ENCODE assay signal across 24 cellular contexts in genomic region chr22:24072361-24072760, GRCh38.
"Had no signal": no experiment of that assay in that cellular context is flagged by ENCODE, and none has a peak within 500 bp of the region (broad histone marks: within the 10 kb centered on the region; RNA-seq: fewer than 3 reads in every experiment).

No MANE protein-coding gene starts in this region.

- H3K4me1 ChIP-seq: prostate gland, uterus had no signal

- H2AFZ ChIP-seq: neural progenitor cell had no signal

- ATAC-seq: effector memory CD8-positive, alpha-beta T cell; gastroesophageal sphincter; left cardiac atrium; left ventricle myocardium superior; mucosa of descending colon; naive thymus-derived CD8-positive, alpha-beta T cell; right lobe of liver; stimulated activated naive B cell treated with anti-CD40 and anti-IgM and Interleukin-4, amounts not matched to agents 10 μg/mL and 1 μg/mL and 100 μg/mL, for 72 hours; stimulated activated naive CD8-positive, alpha-beta T cell treated with anti-CD3 and anti-CD28 coated beads, Interleukin-15, amount 100 ng/mL, for 72 hours had no signal

- H3K9ac ChIP-seq: neural progenitor cell had no signal

- DNase-seq: effector memory CD8-positive, alpha-beta T cell; esophagus squamous epithelium; foreskin fibroblast; kidney; left cardiac atrium; left ventricle myocardium superior; mammary epithelial cell; mucosa of descending colon; naive thymus-derived CD8-positive, alpha-beta T cell; nucleus accumbens; ovary; right lobe of liver; spleen; stimulated activated CD4-positive, alpha-beta T cell treated with anti-CD3 and anti-CD28 coated beads, Interleukin-15, amount 100 ng/mL, for 24 hours; stimulated activated CD4-positive, alpha-beta T cell treated with anti-CD3 and anti-CD28 coated beads, Interleukin-1b, Interleukin-23, amount 100 ng/mL, for 48 hours; stimulated activated CD4-positive, alpha-beta T cell treated with anti-CD3 and anti-CD28 coated beads, Interleukin-4, amount 100 ng/mL, for 24 hours; stimulated activated naive B cell treated with anti-CD40 and anti-IgM and Interleukin-4, amounts not matched to agents 10 μg/mL and 1 μg/mL and 100 μg/mL, for 72 hours; stimulated activated naive CD8-positive, alpha-beta T cell treated with anti-CD3 and anti-CD28 coated beads, Interleukin-15, amount 100 ng/mL, for 72 hours; testis; uterus had no signal

- H3K4me2 ChIP-seq: neural progenitor cell had no signal

- FAIRE-seq: kidney had no signal

- H3K27me3 ChIP-seq: esophagus squamous epithelium, gastroesophageal sphincter, neural progenitor cell, ovary, right lobe of liver, spleen, testis, tibial nerve, uterus had no signal

- H3K4me3 ChIP-seq: esophagus squamous epithelium, gastroesophageal sphincter, mucosa of descending colon, neural progenitor cell, ovary, prostate gland, right lobe of liver, spleen, testis, tibial nerve, uterus had no signal

- H3K27ac ChIP-seq: esophagus squamous epithelium, gastroesophageal sphincter, neural progenitor cell, ovary, prostate gland, right lobe of liver, spleen, testis, tibial nerve, uterus had no signal

- H3K36me3 ChIP-seq: neural progenitor cell, ovary, uterus had no signal

- H3K9me3 ChIP-seq: esophagus squamous epithelium, gastroesophageal sphincter, mucosa of descending colon, ovary, prostate gland, right lobe of liver, spleen, testis, tibial nerve, uterus had no signal
